In the genomic region with DNA sequence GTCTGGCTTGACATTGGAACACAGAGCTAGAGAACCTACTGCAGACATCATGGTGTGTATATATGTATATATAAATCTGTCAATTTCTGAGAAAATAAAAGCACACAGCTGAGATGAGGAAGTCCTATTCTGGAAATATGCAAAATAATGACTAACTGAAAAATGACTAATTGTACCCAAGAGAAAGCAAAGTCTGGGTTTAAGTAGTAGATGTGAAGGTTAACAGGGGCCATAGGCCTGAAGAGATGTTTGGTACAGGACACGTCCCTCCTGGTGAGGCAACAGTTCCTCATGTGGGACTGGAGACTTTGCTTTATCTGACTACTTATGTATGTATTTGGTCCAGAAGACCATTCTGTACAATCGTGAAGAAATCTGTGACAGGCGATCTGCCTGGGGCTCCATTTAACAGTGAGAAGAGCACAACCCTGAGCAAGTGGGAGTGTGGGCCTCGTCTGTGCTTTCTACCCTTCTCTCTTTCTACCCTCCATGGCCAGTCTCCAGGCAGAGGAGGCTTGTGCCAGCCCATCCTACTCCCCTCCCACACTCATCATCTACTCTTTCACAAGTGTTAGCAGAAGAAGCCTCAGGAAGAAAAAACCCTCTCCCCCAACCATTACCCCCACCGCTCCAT, we compare ENCODE assay signal across 16 cellular contexts.
A peak's percentile ranks its signal among the peaks of the same experiment; 100 is the strongest.
DNase-seq lines count a peak whose midpoint lies in the region; ATAC-seq and TF ChIP-seq lines count a peak whose summit lies in the region.
"Had no signal": no experiment of that assay in that cellular context is flagged by ENCODE, and none has a peak within 500 bp of the region (broad histone marks: within the 10 kb centered on the region; RNA-seq: fewer than 3 reads in every experiment).

No MANE protein-coding gene starts in this region.

- H3K27ac ChIP-seq in HEK293 (ENCODE audit: extremely low read depth, low read depth, low read length) (no peak overlapping the region), testis (no peak overlapping the region)

- peaks cover 13% of the 10 kb centered on the region for H3K4me1 Mint-ChIP-seq in activated T-cell treated with anti-CD3 and anti-CD28 coated beads, Interleukin-2, amount 50 U/mL, for 24 hours (ENCODE audit: low read depth)
- peaks cover 11% of the 10 kb centered on the region for H3K4me1 Mint-ChIP-seq in activated B cell treated with CpG ODN at 0.5 μM for 24 hours

- POLR2A ChIA-PET in HEK293 (lab: Yijun Ruan, JAX): no interaction called here
- POLR2A ChIA-PET in activated B cell treated with CpG ODN at 0.5 μM for 24 hours (lab: Charles Lee): no interaction called here

- H3K27me3 Mint-ChIP-seq in activated T-cell treated with anti-CD3 and anti-CD28 coated beads, Interleukin-2, amount 50 U/mL, for 24 hours: peaks cover 2% of the 10 kb centered on the region
- H3K27me3 Mint-ChIP-seq in activated B cell treated with CpG ODN at 0.5 μM for 24 hours: no peaks in the 10 kb centered on the region

- TF ChIP-seq CTCF in HEK293 (tag by site-specific recombination; IDR thresholded peaks at IDR 0.05) (no peak), activated B cell treated with CpG ODN at 0.5 μM for 24 hours (IDR thresholded peaks at IDR 0.05) (no peak), testis (IDR thresholded peaks at IDR 0.05) (no peak)

- H3K36me3 ChIP-seq in HEK293 (ENCODE audit: control insufficient read depth in 2 of 2, insufficient read depth in 1 of 2, low read length in 2 of 2) (no peaks in the 10 kb centered on the region), testis (ENCODE audit: low read depth, missing control alignments) (no peaks in the 10 kb centered on the region)

- no peak for TF ChIP-seq POLR2A in testis (IDR thresholded peaks at IDR 0.05)

- no peak overlapping the region for H3K4me3 Mint-ChIP-seq in activated T-cell treated with anti-CD3 and anti-CD28 coated beads, Interleukin-2, amount 50 U/mL, for 24 hours
- no peak overlapping the region for H3K4me3 Mint-ChIP-seq in activated B cell treated with CpG ODN at 0.5 μM for 24 hours

- WGBS in testis, 2 donors: 94 to 96% methylated on average over 5 of the region's 5 CpGs

- peak; percentile 56 for ATAC-seq in activated B cell treated with CpG ODN at 0.5 μM for 24 hours (ENCODE audit: low read depth)
- ATAC-seq in stimulated activated naive CD8-positive, alpha-beta T cell treated with anti-CD3 and anti-CD28 coated beads, Interleukin-15, Interleukin-2, amounts not matched to agents 100 U/mL and 50 U/mL, for 24 hours: peak; percentile 94
- ATAC-seq in HG02852 (IDR thresholded peaks at IDR 0.05; ENCODE audit: unreplicated experiment): no peak
- ATAC-seq: HepG2, left cardiac atrium had no signal

- H3K4me1 ChIP-seq in HEK293 (ENCODE audit: control insufficient read depth, insufficient read depth, low read length) (peaks cover 16% of the 10 kb centered on the region), testis (no peaks in the 10 kb centered on the region)

- H3K9me3 ChIP-seq in HEK293 (ENCODE audit: control insufficient read depth, insufficient read depth, low read depth, low read length): no peaks in the 10 kb centered on the region
- no peaks in the 10 kb centered on the region for H3K9me3 ChIP-seq in testis
- H3K9me3 ChIP-seq: Caco-2 had no signal

- no peaks in the 10 kb centered on the region for H3K36me3 Mint-ChIP-seq in activated T-cell treated with anti-CD3 and anti-CD28 coated beads, Interleukin-2, amount 50 U/mL, for 24 hours (ENCODE audit: low read depth)
- H3K36me3 Mint-ChIP-seq in activated B cell treated with CpG ODN at 0.5 μM for 24 hours (ENCODE audit: low read depth): no peaks in the 10 kb centered on the region

- H3K27me3 ChIP-seq in testis: no peaks in the 10 kb centered on the region

- H3K4me3 ChIP-seq in HEK293 (ENCODE audit: low read depth, low read length) (no peak overlapping the region), testis (no peak overlapping the region)

- CTCF ChIA-PET in HEK293 (lab: Yijun Ruan, JAX) (no interaction called here), activated B cell treated with CpG ODN at 0.5 μM for 24 hours (lab: Charles Lee) (interaction anchor here (1.3 kb wide), 1 partner anchor 164 kb away, joined by 4 read pairs; no protein-coding TSS in a partner anchor)

- no peaks in the 10 kb centered on the region for H3K9me3 Mint-ChIP-seq in activated T-cell treated with anti-CD3 and anti-CD28 coated beads, Interleukin-2, amount 50 U/mL, for 24 hours
- H3K9me3 Mint-ChIP-seq in activated B cell treated with CpG ODN at 0.5 μM for 24 hours: no peaks in the 10 kb centered on the region

- peak; percentile 33 for DNase-seq in activated T-cell treated with anti-CD3 and anti-CD28 coated beads, Interleukin-2, amount 50 U/mL, for 24 hours
- DNase-seq in activated T-cell treated with anti-CD3 and anti-CD28 coated beads, Interleukin-2, amount 50 U/mL, for 1 hour: no peak
- DNase-seq in activated B cell treated with CpG ODN at 0.5 μM for 24 hours: no peak
- peak; percentile 9 for DNase-seq in stimulated activated naive CD8-positive, alpha-beta T cell treated with anti-CD3 and anti-CD28 coated beads, Interleukin-15, Interleukin-2, amounts not matched to agents 100 U/mL and 50 U/mL, for 24 hours
- no peak for DNase-seq in islet precursor cell
- no peak for DNase-seq in testis
- DNase-seq: activated CD4-positive, alpha-beta T cell treated with anti-CD3 and anti-CD28 coated beads for 4 hours; Caco-2; caudate nucleus; left cardiac atrium; NCI-H1436; NCI-H524 had no signal

- intact Hi-C loops in activated B cell treated with CpG ODN at 0.5 μM for 24 hours (cut with micrococcal nuclease) (loop anchor here (5.0 kb wide), 1 partner anchor 42 kb away; no protein-coding TSS in a partner anchor), testis (cut with DNase I; ENCODE audit: low total_unique reads) (no loop called here)

- peak overlapping the region; percentile 93 for H3K27ac Mint-ChIP-seq in activated T-cell treated with anti-CD3 and anti-CD28 coated beads, Interleukin-2, amount 50 U/mL, for 24 hours
- H3K27ac Mint-ChIP-seq in activated B cell treated with CpG ODN at 0.5 μM for 24 hours: no peak overlapping the region
- H3K27ac Mint-ChIP-seq: progenitor cell of endocrine pancreas had no signal

TF ChIP-seq in HEK293, 187 proteins besides CTCF, POLR2A, EP300 and RAD21:
- TF ChIP-seq ZFHX2 (tag by site-specific recombination; conservative IDR thresholded peaks at IDR 0.05) (peak; percentile 56), ZNF654 (tag by site-specific recombination; IDR thresholded peaks at IDR 0.05; ENCODE audit: low read depth) (no peak)
TF ChIP-seq in HEK293: peak in this region for 1.

Comparison
In these comparisons a context has a peak if more than half of its experiments do, and no peak if none do; other contexts are left out.
1. DNase-seq: peak in activated T-cell treated with anti-CD3 and anti-CD28 coated beads, Interleukin-2, amount 50 U/mL, for 24 hours (single experiment) and stimulated activated naive CD8-positive, alpha-beta T cell treated with anti-CD3 and anti-CD28 coated beads, Interleukin-15, Interleukin-2, amounts not matched to agents 100 U/mL and 50 U/mL, for 24 hours (single experiment); none in activated T-cell treated with anti-CD3 and anti-CD28 coated beads, Interleukin-2, amount 50 U/mL, for 1 hour (single experiment), activated B cell treated with CpG ODN at 0.5 μM for 24 hours (single experiment), islet precursor cell (single experiment) and testis (single experiment).